20 cellular contexts compared by ENCODE assay signal in genomic region chr15:76011611-76012010, GRCh38. TPM values are rescaled to one million over a fixed set of nuclear protein-coding genes. Genes with fewer than 3 reads are reported as not detected.
DNase-seq lines count a peak whose midpoint lies in the region; ATAC-seq, FAIRE-seq and TF ChIP-seq lines count a peak whose summit lies in the region.
"Had no signal": no experiment of that assay in that cellular context is flagged by ENCODE, and none has a peak within 500 bp of the region (broad histone marks: within the 10 kb centered on the region; RNA-seq: fewer than 3 reads in every experiment).

No MANE protein-coding gene starts in this region.

- DNase-seq in natural killer cell treated with Interleukin-12 subunit alpha and Interleukin-12 subunit beta and Interleukin-15 and Interleukin-18, amount 100 ng/mL, for 72 hours (ENCODE audit: low spot score), result no peak
- DNase-seq in natural killer cell (no peak), astrocyte (ENCODE audit: low read depth) (no peak), mesothelial cell of epicardium (ENCODE audit: low spot score in 2 of 2, unreplicated experiment in 2 of 2) (no peak), type B pancreatic cell (ENCODE audit: extremely low spot score, unreplicated experiment) (no peak), SW 1271 (lab: John Stamatoyannopoulos, UW) (no peak), esophagus muscularis mucosa (ENCODE audit: extremely low spot score) (no peak)
- no peak for DNase-seq in CD4-positive, alpha-beta T cell
- DNase-seq: activated T-cell treated with anti-CD3 and anti-CD28 coated beads, Interleukin-2, amount 50 U/mL, for 4 hours; amniotic stem cell; COR-L47; cortex of kidney; heart right ventricle; kidney glomerular epithelial cell; NCI-H1092 treated with DMSO at 0.1 percent for 48 hours; NCI-H2171 treated with DMSO at 0.1 percent for 48 hours; stimulated activated CD4-positive, alpha-beta T cell treated with anti-CD3 and anti-CD28 coated beads, Interleukin-2, amount 100 ng/mL, for 24 hours had no signal

- peaks cover 4 to 7% of the 10 kb centered on the region in 2 donors for H3K4me1 Mint-ChIP-seq in natural killer cell treated with Interleukin-12 subunit alpha and Interleukin-12 subunit beta and Interleukin-15 and Interleukin-18, amount 100 ng/mL, for 72 hours (ENCODE audit: low read depth in 2 of 2)
- H3K4me1 Mint-ChIP-seq in natural killer cell, result peaks cover 7 to 8% of the 10 kb centered on the region in 2 donors
- peaks cover 3% of the 10 kb centered on the region for H3K4me1 Mint-ChIP-seq in astrocyte (ENCODE audit: low read depth, unreplicated experiment)
- peaks cover 22% of the 10 kb centered on the region for H3K4me1 Mint-ChIP-seq in mesothelial cell of epicardium
- H3K4me1 Mint-ChIP-seq in type B pancreatic cell (ENCODE audit: unreplicated experiment), result peaks cover 6% of the 10 kb centered on the region
- H3K4me1 Mint-ChIP-seq in CD4-positive, alpha-beta T cell (ENCODE audit: low read depth), result peaks cover 4% of the 10 kb centered on the region

- H3K27me3 Mint-ChIP-seq in natural killer cell treated with Interleukin-12 subunit alpha and Interleukin-12 subunit beta and Interleukin-15 and Interleukin-18, amount 100 ng/mL, for 72 hours, result peaks cover 26 to 55% of the 10 kb centered on the region in 2 donors
- H3K27me3 Mint-ChIP-seq in natural killer cell (ENCODE audit: low read depth in 2 of 2) (peaks cover 13 to 39% of the 10 kb centered on the region in 2 donors), astrocyte (ENCODE audit: low read depth, unreplicated experiment) (no peaks in the 10 kb centered on the region), mesothelial cell of epicardium (ENCODE audit: low read depth) (no peaks in the 10 kb centered on the region), type B pancreatic cell (no peaks in the 10 kb centered on the region)
- peaks cover 49% of the 10 kb centered on the region for H3K27me3 Mint-ChIP-seq in CD4-positive, alpha-beta T cell

- H3K4me2 ChIP-seq in astrocyte (ENCODE audit: low read length), result peak overlapping the region; percentile 4

- H3K9ac ChIP-seq in astrocyte (ENCODE audit: low read length), result no peak overlapping the region

- intact Hi-C loops in natural killer cell (cut with micrococcal nuclease) (no loop called here), esophagus muscularis mucosa (cut with DNase I) (no loop called here)
- intact Hi-C loops in CD4-positive, alpha-beta T cell (cut with DNase I, micrococcal nuclease), result no loop called here

- POLR2A ChIA-PET in CD4-positive, alpha-beta T cell (lab: Charles Lee), result no interaction called here

- H3K9me3 Mint-ChIP-seq in natural killer cell treated with Interleukin-12 subunit alpha and Interleukin-12 subunit beta and Interleukin-15 and Interleukin-18, amount 100 ng/mL, for 72 hours, result peaks cover 6% of the 10 kb centered on the region
- H3K9me3 Mint-ChIP-seq in natural killer cell (peaks cover 4% of the 10 kb centered on the region in 2 donors), astrocyte (ENCODE audit: unreplicated experiment) (peaks cover 12% of the 10 kb centered on the region), mesothelial cell of epicardium (peaks cover 25% of the 10 kb centered on the region), type B pancreatic cell (peaks cover 5% of the 10 kb centered on the region)
- peaks cover 7% of the 10 kb centered on the region for H3K9me3 Mint-ChIP-seq in CD4-positive, alpha-beta T cell

- no peaks in the 10 kb centered on the region for H4K20me1 ChIP-seq in astrocyte (ENCODE audit: insufficient read depth, low read length)

- CTCF ChIA-PET in CD4-positive, alpha-beta T cell (lab: Charles Lee), result no interaction called here

- no peak for FAIRE-seq in astrocyte (lab: Jason Lieb, UNC)
- FAIRE-seq: HTR-8/SVneo had no signal

- TF ChIP-seq CTCF in natural killer cell (IDR thresholded peaks at IDR 0.05) (no peak), astrocyte (IDR thresholded peaks at IDR 0.05; ENCODE audit: insufficient read depth, low read depth, low read length) (no peak), mesothelial cell of epicardium (IDR thresholded peaks at IDR 0.05; ENCODE audit: unreplicated experiment) (no peak), type B pancreatic cell (conservative IDR thresholded peaks at IDR 0.05) (no peak), esophagus muscularis mucosa (IDR thresholded peaks at IDR 0.05) (no peak)
- TF ChIP-seq CTCF in CD4-positive, alpha-beta T cell (IDR thresholded peaks at IDR 0.05), result no peak

- H3K4me3 ChIP-seq in astrocyte (ENCODE audit: insufficient read depth, low read depth, low read length) (no peak overlapping the region), esophagus muscularis mucosa (no peak overlapping the region)
- H3K4me3 ChIP-seq: heart right ventricle had no signal

- H3K79me2 ChIP-seq in astrocyte (ENCODE audit: insufficient read depth, low read length), result no peaks in the 10 kb centered on the region

- WGBS in esophagus muscularis mucosa, result 52% methylated on average over 4 of the region's 4 CpGs

- H3K9me3 ChIP-seq in astrocyte (ENCODE audit: insufficient read depth, low read depth, low read length) (no peaks in the 10 kb centered on the region), esophagus muscularis mucosa (no peaks in the 10 kb centered on the region)
- no peaks in the 10 kb centered on the region for H3K9me3 ChIP-seq in CD4-positive, alpha-beta T cell (ENCODE audit: control insufficient read depth, low read length)

- TF ChIP-seq POLR2A in esophagus muscularis mucosa (IDR thresholded peaks at IDR 0.05; ENCODE audit: low read depth), result no peak

- peak overlapping the region; percentile 4 for H3K4me3 Mint-ChIP-seq in natural killer cell treated with Interleukin-12 subunit alpha and Interleukin-12 subunit beta and Interleukin-15 and Interleukin-18, amount 100 ng/mL, for 72 hours
- H3K4me3 Mint-ChIP-seq in natural killer cell, result no peak overlapping the region
- no peak overlapping the region for H3K4me3 Mint-ChIP-seq in astrocyte (ENCODE audit: unreplicated experiment)
- peak overlapping the region; percentile 75 for H3K4me3 Mint-ChIP-seq in mesothelial cell of epicardium
- peak overlapping the region; percentile 85 for H3K4me3 Mint-ChIP-seq in type B pancreatic cell
- H3K4me3 Mint-ChIP-seq in CD4-positive, alpha-beta T cell, result no peak overlapping the region
- H3K4me3 Mint-ChIP-seq: activated T-cell treated with anti-CD3 and anti-CD28 coated beads, Interleukin-2, amount 50 U/mL, for 4 hours had no signal

- H3K36me3 ChIP-seq in astrocyte (ENCODE audit: insufficient read depth, low read length) (no peaks in the 10 kb centered on the region), esophagus muscularis mucosa (no peaks in the 10 kb centered on the region)
- H3K36me3 ChIP-seq: heart right ventricle had no signal

- H3K27me3 ChIP-seq in astrocyte (ENCODE audit: insufficient read depth, low read length), result no peaks in the 10 kb centered on the region
- H3K27me3 ChIP-seq in esophagus muscularis mucosa, result no peaks in the 10 kb centered on the region
- peaks cover 14% of the 10 kb centered on the region for H3K27me3 ChIP-seq in CD4-positive, alpha-beta T cell (ENCODE audit: control insufficient read depth, insufficient read depth, low read length)

- TF ChIP-seq EP300 in esophagus muscularis mucosa (IDR thresholded peaks at IDR 0.05), result no peak

- H3K27ac ChIP-seq in astrocyte (ENCODE audit: low read depth, low read length), result no peak overlapping the region
- H3K27ac ChIP-seq in esophagus muscularis mucosa (replicated peaks in 1 of 4), result no peak overlapping the region
- H3K27ac ChIP-seq in CD4-positive, alpha-beta T cell (ENCODE audit: low read depth, low read length), result no peak overlapping the region
- H3K27ac ChIP-seq: heart right ventricle had no signal

- H3K4me1 ChIP-seq in astrocyte (ENCODE audit: insufficient read depth, low read length) (no peaks in the 10 kb centered on the region), esophagus muscularis mucosa (peaks cover 0 to 8% (median 2%) of the 10 kb centered on the region in 4 donors)

- no peak overlapping the region for H2AFZ ChIP-seq in astrocyte (ENCODE audit: low read depth, low read length)

- H3K36me3 Mint-ChIP-seq in natural killer cell treated with Interleukin-12 subunit alpha and Interleukin-12 subunit beta and Interleukin-15 and Interleukin-18, amount 100 ng/mL, for 72 hours, result peaks cover 6% of the 10 kb centered on the region
- H3K36me3 Mint-ChIP-seq in natural killer cell (peaks cover 15% of the 10 kb centered on the region), astrocyte (ENCODE audit: low read depth, unreplicated experiment) (no peaks in the 10 kb centered on the region), mesothelial cell of epicardium (peaks cover 12% of the 10 kb centered on the region), type B pancreatic cell (no peaks in the 10 kb centered on the region)
- no peaks in the 10 kb centered on the region for H3K36me3 Mint-ChIP-seq in CD4-positive, alpha-beta T cell (ENCODE audit: low read depth)

- ATAC-seq in natural killer cell treated with Interleukin-12 subunit alpha and Interleukin-12 subunit beta and Interleukin-15 and Interleukin-18, amount 100 ng/mL, for 72 hours, result no peak
- ATAC-seq in natural killer cell, result no peak
- ATAC-seq in CD4-positive, alpha-beta T cell (ENCODE audit: poor library complexity), result no peak
- ATAC-seq: activated T-cell treated with anti-CD3 and anti-CD28 coated beads, Interleukin-2, amount 50 U/mL, for 4 hours; heart right ventricle had no signal

- H3K27ac Mint-ChIP-seq in natural killer cell treated with Interleukin-12 subunit alpha and Interleukin-12 subunit beta and Interleukin-15 and Interleukin-18, amount 100 ng/mL, for 72 hours, result no peak overlapping the region
- H3K27ac Mint-ChIP-seq in natural killer cell (no peak overlapping the region), astrocyte (ENCODE audit: unreplicated experiment) (peak overlapping the region; percentile 31), mesothelial cell of epicardium (peak overlapping the region; percentile 98), type B pancreatic cell (peak overlapping the region; percentile 86)
- no peak overlapping the region for H3K27ac Mint-ChIP-seq in CD4-positive, alpha-beta T cell

RNA-seq across cellular contexts. Expression of gene NRG4, which starts 0.6 kb away (rescaled TPM):
- under 1 TPM in 1 of 2 donors, not detected in 1; 0.21 TPM for total RNA-seq in natural killer cell treated with Interleukin-12 subunit alpha and Interleukin-12 subunit beta and Interleukin-15 and Interleukin-18, amount 100 ng/mL, for 72 hours
- not detected for total RNA-seq in natural killer cell
- 0.18 TPM in 1 of 2 replicates, not detected in the other for total RNA-seq in astrocyte
- 7.6 to 8.7 TPM (median 7.6 TPM) in 3 replicates for total RNA-seq in mesothelial cell of epicardium
- total RNA-seq in type B pancreatic cell (ENCODE audit: low replicate concordance), result 2.4 and 3.6 TPM in 2 replicates
- not detected for total RNA-seq in esophagus muscularis mucosa
- total RNA-seq in CD4-positive, alpha-beta T cell, result not detected
- total RNA-seq: myocyte had no signal

RNA-seq across cellular contexts. Expression of gene TMEM266, which starts 48.2 kb away (rescaled TPM):
- total RNA-seq in natural killer cell treated with Interleukin-12 subunit alpha and Interleukin-12 subunit beta and Interleukin-15 and Interleukin-18, amount 100 ng/mL, for 72 hours, result under 1 TPM in 1 of 2 donors, not detected in 1; 0.24 TPM
- not detected for total RNA-seq in natural killer cell
- total RNA-seq in astrocyte, result 0.36 TPM in 2 replicates
- 1.8 to 2.0 TPM (median 2.0 TPM) in 3 replicates for total RNA-seq in mesothelial cell of epicardium
- total RNA-seq in type B pancreatic cell (ENCODE audit: low replicate concordance), result 2.3 and 2.8 TPM in 2 replicates
- under 1 TPM in 2 of 4 donors, not detected in 2; 0.17 to 0.40 TPM for total RNA-seq in esophagus muscularis mucosa
- not detected for total RNA-seq in CD4-positive, alpha-beta T cell
- total RNA-seq: myocyte, renal cortical epithelial cell had no signal

Comparison
In these comparisons a context has a peak if more than half of its experiments do, and no peak if none do; other contexts are left out.
1. H3K4me3 Mint-ChIP-seq: peak in natural killer cell treated with Interleukin-12 subunit alpha and Interleukin-12 subunit beta and Interleukin-15 and Interleukin-18, amount 100 ng/mL, for 72 hours (single experiment), mesothelial cell of epicardium (single experiment) and type B pancreatic cell (single experiment); none in natural killer cell (single experiment), astrocyte (single experiment) and CD4-positive, alpha-beta T cell (single experiment).
2. H3K27ac Mint-ChIP-seq: peak in astrocyte (single experiment), mesothelial cell of epicardium (single experiment) and type B pancreatic cell (single experiment); none in natural killer cell treated with Interleukin-12 subunit alpha and Interleukin-12 subunit beta and Interleukin-15 and Interleukin-18, amount 100 ng/mL, for 72 hours (0 of 2), natural killer cell (0 of 2) and CD4-positive, alpha-beta T cell (single experiment).